Comparison of ENCODE assay signal across 35 cellular contexts in genomic region chr18:13910501-13910900, GRCh38. TPM values are rescaled to one million over a fixed set of nuclear protein-coding genes. Genes with fewer than 3 reads are reported as not detected.
"Had no signal": no experiment of that assay in that cellular context is flagged by ENCODE, and none has a peak within 500 bp of the region (broad histone marks: within the 10 kb centered on the region; RNA-seq: fewer than 3 reads in every experiment).

No MANE protein-coding gene starts in this region.

- H3K9me3 Mint-ChIP-seq: activated CD4-positive, alpha-beta memory T cell treated with anti-CD3 and anti-CD28 coated beads for 36 hours; activated CD4-positive, alpha-beta T cell treated with anti-CD3 and anti-CD28 coated beads, Interleukin-2, amount 10 ng/mL, durations not matched to agents 24 days and 14 days; activated naive CD4-positive, alpha-beta T cell treated with anti-CD3 and anti-CD28 coated beads, Interleukin-2, amount 10 ng/mL, durations not matched to agents 7 days and 5 days; activated naive CD4-positive, alpha-beta T cell treated with anti-CD3 and anti-CD28 coated beads, Interleukin-2, amount 50 U/mL, for 72 hours; activated naive CD8-positive, alpha-beta T cell treated with anti-CD3 and anti-CD28 coated beads, Interleukin-2, amount 10 ng/mL, durations not matched to agents 7 days and 5 days; activated T-helper 1 cell treated with anti-CD3 and anti-CD28 coated beads, Interleukin-12 subunit alpha, Interleukin-12 subunit beta, Interleukin-2, Interleukin-4 antibody, amounts not matched to agents 30 ng/mL and 10 ng/mL and 1 ng/mL, durations not matched to agents 14 hours and 24 hours and 36 hours; brain; dendritic cell treated with granulocyte-macrophage colony-stimulating factor and Interleukin-4, amounts not matched to agents 40 ng/mL and 50 ng/mL, for 4 days; endodermal cell had no signal

- H3K27ac ChIP-seq: ascending aorta, breast epithelium, cardiac muscle cell, coronary artery, dorsolateral prefrontal cortex, foreskin keratinocyte, gastrocnemius medialis, heart right ventricle, hepatocyte had no signal

- H3K9me3 ChIP-seq: ascending aorta, breast epithelium, gastrocnemius medialis had no signal

- H3K27ac Mint-ChIP-seq: activated CD4-positive, alpha-beta memory T cell treated with anti-CD3 and anti-CD28 coated beads for 36 hours; activated CD4-positive, alpha-beta T cell treated with anti-CD3 and anti-CD28 coated beads for 36 hours; activated CD4-positive, alpha-beta T cell treated with anti-CD3 and anti-CD28 coated beads, Interleukin-2, amount 10 ng/mL, durations not matched to agents 24 days and 14 days; activated CD8-positive, alpha-beta memory T cell treated with anti-CD3 and anti-CD28 coated beads, Interleukin-2, amount 10 ng/mL, durations not matched to agents 7 days and 5 days; activated CD8-positive, alpha-beta T cell treated with anti-CD3 and anti-CD28 coated beads, Interleukin-2, amount 10 ng/mL, durations not matched to agents 7 days and 5 days; activated naive CD4-positive, alpha-beta T cell treated with anti-CD3 and anti-CD28 coated beads, Interleukin-2, amount 10 ng/mL, durations not matched to agents 7 days and 5 days; activated naive CD4-positive, alpha-beta T cell treated with anti-CD3 and anti-CD28 coated beads, Interleukin-2, amount 50 U/mL, for 72 hours; activated naive CD8-positive, alpha-beta T cell treated with anti-CD3 and anti-CD28 coated beads, Interleukin-2, amount 10 ng/mL, durations not matched to agents 7 days and 5 days; activated T-helper 1 cell treated with anti-CD3 and anti-CD28 coated beads, Interleukin-12 subunit alpha, Interleukin-12 subunit beta, Interleukin-2, Interleukin-4 antibody, amounts not matched to agents 30 ng/mL and 10 ng/mL and 1 ng/mL, durations not matched to agents 14 hours and 24 hours and 36 hours; brain; dendritic cell treated with granulocyte-macrophage colony-stimulating factor and Interleukin-4, amounts not matched to agents 40 ng/mL and 50 ng/mL, for 4 days; endodermal cell had no signal

- H3K4me1 Mint-ChIP-seq: activated CD4-positive, alpha-beta T cell treated with anti-CD3 and anti-CD28 coated beads for 36 hours; activated CD4-positive, alpha-beta T cell treated with anti-CD3 and anti-CD28 coated beads, Interleukin-2, amount 10 ng/mL, durations not matched to agents 24 days and 14 days; activated CD8-positive, alpha-beta memory T cell treated with anti-CD3 and anti-CD28 coated beads, Interleukin-2, amount 10 ng/mL, durations not matched to agents 7 days and 5 days; activated naive CD4-positive, alpha-beta T cell treated with anti-CD3 and anti-CD28 coated beads, Interleukin-2, amount 10 ng/mL, durations not matched to agents 7 days and 5 days; activated naive CD8-positive, alpha-beta T cell treated with anti-CD3 and anti-CD28 coated beads, Interleukin-2, amount 10 ng/mL, durations not matched to agents 7 days and 5 days; brain; endodermal cell had no signal

- DNase-seq: activated CD4-positive, alpha-beta memory T cell treated with anti-CD3 and anti-CD28 coated beads for 36 hours; activated CD4-positive, alpha-beta T cell treated with anti-CD3 and anti-CD28 coated beads for 36 hours; activated CD4-positive, alpha-beta T cell treated with anti-CD3 and anti-CD28 coated beads, Interleukin-2, amount 10 ng/mL, durations not matched to agents 24 days and 14 days; activated CD4-positive, CD25-positive, alpha-beta regulatory T cell; activated CD4-positive, CD25-positive, alpha-beta regulatory T cell treated with anti-CD3 and anti-CD28 coated beads, Interleukin-2, amount 50 U/mL, for 72 hours; activated CD8-positive, alpha-beta memory T cell treated with anti-CD3 and anti-CD28 coated beads, Interleukin-2, amount 10 ng/mL, durations not matched to agents 7 days and 5 days; activated CD8-positive, alpha-beta memory T cell treated with anti-CD3 and anti-CD28 coated beads, Interleukin-2, amount 50 U/mL, for 4 hours; activated CD8-positive, alpha-beta T cell treated with anti-CD3 and anti-CD28 coated beads, Interleukin-2, amount 10 ng/mL, durations not matched to agents 7 days and 5 days; activated gamma-delta T cell; activated naive CD4-positive, alpha-beta T cell; activated naive CD4-positive, alpha-beta T cell treated with anti-CD3 and anti-CD28 coated beads, Interleukin-2, amount 10 ng/mL, durations not matched to agents 7 days and 5 days; activated naive CD8-positive, alpha-beta T cell treated with anti-CD3 and anti-CD28 coated beads, Interleukin-2, amount 10 ng/mL, durations not matched to agents 7 days and 5 days; activated T-cell treated with anti-CD3 and anti-CD28 coated beads, Interleukin-2, amount 50 U/mL, for 1 hour; activated T-cell treated with anti-CD3 and anti-CD28 coated beads, Interleukin-2, amount 50 U/mL, for 48 hours; central memory CD4-positive, alpha-beta T cell; effector memory CD4-positive, alpha-beta T cell; endodermal cell; foreskin keratinocyte; gastrocnemius medialis; heart right ventricle; T-helper 2 cell had no signal

- H3K4me3 Mint-ChIP-seq: activated CD4-positive, alpha-beta memory T cell treated with anti-CD3 and anti-CD28 coated beads for 36 hours; activated CD4-positive, alpha-beta T cell treated with anti-CD3 and anti-CD28 coated beads for 36 hours; activated CD4-positive, alpha-beta T cell treated with anti-CD3 and anti-CD28 coated beads, Interleukin-2, amount 10 ng/mL, durations not matched to agents 24 days and 14 days; activated CD8-positive, alpha-beta memory T cell treated with anti-CD3 and anti-CD28 coated beads, Interleukin-2, amount 10 ng/mL, durations not matched to agents 7 days and 5 days; activated CD8-positive, alpha-beta T cell treated with anti-CD3 and anti-CD28 coated beads, Interleukin-2, amount 10 ng/mL, durations not matched to agents 7 days and 5 days; activated naive CD4-positive, alpha-beta T cell treated with anti-CD3 and anti-CD28 coated beads, Interleukin-2, amount 10 ng/mL, durations not matched to agents 7 days and 5 days; activated naive CD8-positive, alpha-beta T cell treated with anti-CD3 and anti-CD28 coated beads, Interleukin-2, amount 10 ng/mL, durations not matched to agents 7 days and 5 days; activated T-helper 1 cell treated with anti-CD3 and anti-CD28 coated beads, Interleukin-12 subunit alpha, Interleukin-12 subunit beta, Interleukin-2, Interleukin-4 antibody, amounts not matched to agents 30 ng/mL and 10 ng/mL and 1 ng/mL, durations not matched to agents 14 hours and 24 hours and 36 hours; brain; dendritic cell treated with granulocyte-macrophage colony-stimulating factor and Interleukin-4, amounts not matched to agents 40 ng/mL and 50 ng/mL, for 4 days; endodermal cell had no signal

- H3K36me3 ChIP-seq: ascending aorta, breast epithelium, cardiac muscle cell, gastrocnemius medialis, heart right ventricle had no signal

- H3K36me3 Mint-ChIP-seq: activated CD4-positive, alpha-beta memory T cell treated with anti-CD3 and anti-CD28 coated beads for 36 hours; activated CD8-positive, alpha-beta memory T cell treated with anti-CD3 and anti-CD28 coated beads, Interleukin-2, amount 10 ng/mL, durations not matched to agents 7 days and 5 days; activated naive CD4-positive, alpha-beta T cell treated with anti-CD3 and anti-CD28 coated beads, Interleukin-2, amount 10 ng/mL, durations not matched to agents 7 days and 5 days; activated naive CD4-positive, alpha-beta T cell treated with anti-CD3 and anti-CD28 coated beads, Interleukin-2, amount 50 U/mL, for 72 hours; activated naive CD8-positive, alpha-beta T cell treated with anti-CD3 and anti-CD28 coated beads, Interleukin-2, amount 10 ng/mL, durations not matched to agents 7 days and 5 days; brain had no signal

- H3K4me3 ChIP-seq: ascending aorta, breast epithelium, cardiac muscle cell, coronary artery, dorsolateral prefrontal cortex, gastrocnemius medialis, heart right ventricle, hepatocyte had no signal

- H3K4me1 ChIP-seq: ascending aorta, breast epithelium, foreskin keratinocyte, gastrocnemius medialis had no signal

- H3K27me3 Mint-ChIP-seq: activated CD4-positive, alpha-beta memory T cell treated with anti-CD3 and anti-CD28 coated beads for 36 hours; dendritic cell treated with granulocyte-macrophage colony-stimulating factor and Interleukin-4, amounts not matched to agents 40 ng/mL and 50 ng/mL, for 4 days had no signal

- ATAC-seq: activated CD4-positive, alpha-beta T cell treated with anti-CD3 and anti-CD28 coated beads for 36 hours; activated CD8-positive, alpha-beta memory T cell treated with anti-CD3 and anti-CD28 coated beads, Interleukin-2, amount 10 ng/mL, durations not matched to agents 7 days and 5 days; activated CD8-positive, alpha-beta T cell treated with anti-CD3 and anti-CD28 coated beads, Interleukin-2, amount 10 ng/mL, durations not matched to agents 7 days and 5 days; activated naive CD4-positive, alpha-beta T cell treated with anti-CD3 and anti-CD28 coated beads, Interleukin-2, amount 50 U/mL, for 72 hours; esophagus mucosa; foreskin keratinocyte; gastrocnemius medialis; heart right ventricle had no signal

- H2AFZ ChIP-seq: hepatocyte had no signal

- H3K4me2 ChIP-seq: hepatocyte had no signal

- H3K27me3 ChIP-seq: ascending aorta, breast epithelium, cardiac muscle cell, dorsolateral prefrontal cortex, foreskin keratinocyte, gastrocnemius medialis, hepatocyte had no signal

- H3K79me2 ChIP-seq: hepatocyte had no signal

RNA-seq across cellular contexts. Expression of gene MC2R, which starts 4.8 kb away (rescaled TPM):
- total RNA-seq: activated CD4-positive, alpha-beta memory T cell treated with anti-CD3 and anti-CD28 coated beads for 36 hours; activated CD4-positive, alpha-beta T cell treated with anti-CD3 and anti-CD28 coated beads for 36 hours; activated CD4-positive, alpha-beta T cell treated with anti-CD3 and anti-CD28 coated beads, Interleukin-2, amount 10 ng/mL, durations not matched to agents 24 days and 14 days; activated CD8-positive, alpha-beta memory T cell treated with anti-CD3 and anti-CD28 coated beads for 36 hours; activated CD8-positive, alpha-beta memory T cell treated with anti-CD3 and anti-CD28 coated beads, Interleukin-2, amount 10 ng/mL, durations not matched to agents 7 days and 5 days; activated CD8-positive, alpha-beta T cell treated with anti-CD3 and anti-CD28 coated beads, Interleukin-2, amount 10 ng/mL, durations not matched to agents 7 days and 5 days; activated naive CD4-positive, alpha-beta T cell treated with anti-CD3 and anti-CD28 coated beads, Interleukin-2, amount 50 U/mL, for 72 hours; activated naive CD8-positive, alpha-beta T cell treated with anti-CD3 and anti-CD28 coated beads, Interleukin-2, amount 10 ng/mL, durations not matched to agents 7 days and 5 days; activated T-helper 1 cell treated with anti-CD3 and anti-CD28 coated beads, Interleukin-12 subunit alpha, Interleukin-12 subunit beta, Interleukin-2, Interleukin-4 antibody, amounts not matched to agents 30 ng/mL and 10 ng/mL and 1 ng/mL, durations not matched to agents 14 hours and 24 hours and 36 hours; ascending aorta; breast epithelium; cardiac muscle cell; cerebellum; dorsolateral prefrontal cortex; endodermal cell; epithelial cell of proximal tubule; esophagus mucosa; foreskin keratinocyte; gastrocnemius medialis; heart right ventricle; hepatocyte had no signal
